Comparison of ENCODE assay signal across 8 cellular contexts in the genomic region with DNA sequence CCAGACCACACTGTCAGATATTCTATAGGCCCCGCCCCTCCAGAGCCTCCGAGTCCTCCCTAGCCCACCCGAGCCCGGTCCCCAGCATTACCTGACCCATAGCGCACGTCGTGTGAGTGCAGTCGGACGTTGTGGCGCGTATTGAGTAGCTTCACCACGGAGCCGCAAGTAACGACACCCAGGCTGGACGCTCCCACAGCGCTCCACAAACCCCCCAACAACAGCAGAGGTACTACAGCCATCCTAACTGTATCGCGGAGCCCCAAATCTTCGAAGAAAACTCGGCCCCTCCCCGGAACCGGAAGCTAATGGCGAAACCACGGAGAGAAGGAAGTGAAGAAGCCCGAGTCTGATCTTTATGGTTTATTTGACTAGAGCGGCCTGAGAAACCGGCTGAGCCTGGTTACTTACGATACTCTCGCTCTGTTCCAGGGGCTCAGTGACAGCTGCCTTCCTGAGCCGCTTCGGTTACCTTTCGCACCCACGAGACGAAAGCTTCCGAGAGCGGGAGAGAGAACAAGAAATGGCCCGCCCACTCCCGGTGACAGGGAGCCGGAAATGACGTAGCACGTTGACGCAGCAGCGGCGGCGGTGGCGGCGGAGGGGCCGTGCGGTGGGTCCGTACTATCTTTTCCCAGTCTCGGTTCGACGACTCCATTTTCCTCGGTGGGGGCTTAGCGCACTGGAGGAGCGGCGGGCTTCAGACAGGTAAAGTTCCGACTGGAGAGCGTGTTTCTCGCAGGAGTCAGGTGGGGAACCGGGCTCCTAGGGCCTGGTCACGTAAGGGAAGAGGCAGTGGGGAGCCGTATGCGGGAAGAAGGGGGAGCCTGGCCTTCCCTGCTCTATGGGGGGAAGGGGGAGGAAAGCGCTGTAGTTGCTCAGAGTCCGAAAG. TPM values are rescaled to one million over a fixed set of nuclear protein-coding genes. Genes with fewer than 3 reads are reported as not detected.
A peak's percentile ranks its signal among the peaks of the same experiment; 100 is the strongest.
DNase-seq lines count a peak whose midpoint lies in the region; ATAC-seq and TF ChIP-seq lines count a peak whose summit lies in the region.

A gene with protein sequence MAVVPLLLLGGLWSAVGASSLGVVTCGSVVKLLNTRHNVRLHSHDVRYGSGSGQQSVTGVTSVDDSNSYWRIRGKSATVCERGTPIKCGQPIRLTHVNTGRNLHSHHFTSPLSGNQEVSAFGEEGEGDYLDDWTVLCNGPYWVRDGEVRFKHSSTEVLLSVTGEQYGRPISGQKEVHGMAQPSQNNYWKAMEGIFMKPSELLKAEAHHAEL (minus strand): TSS at position 272 of the 892 bp plus-strand sequence. CDS start 30 bp downstream, at position 242.
TSS of gene SUPT6H (plus strand) at position 571 of the 892 bp plus-strand sequence. CDS start 11,197 bp downstream, outside the sequence.

- intact Hi-C loops in PC-9 (cut with micrococcal nuclease; ENCODE audit: unreplicated experiment) = loop anchor here (2.0 kb wide), 1 partner anchor 15 kb away; no protein-coding TSS in a partner anchor

- H3K27me3 ChIP-seq in PC-9 (ENCODE audit: insufficient read depth, low read depth) (no peaks in the 10 kb centered on the region), muscle layer of colon (ENCODE audit: control insufficient read depth in 1 of 2, insufficient read depth in 2 of 2, low read length in 2 of 2) (no peaks in the 10 kb centered on the region)

- DNase-seq in DMS53 treated with DMSO at 0.1 percent for 48 hours (lab: John Stamatoyannopoulos, UW; ENCODE audit: unreplicated experiment) = peak; percentile 70
- DNase-seq in KBM-7 = peak; percentile 95
- DNase-seq in PC-9 = peak; percentile 79 to 84
- DNase-seq in activated T-cell treated with anti-CD3 and anti-CD28 coated beads, Interleukin-2, amount 50 U/mL, for 1 hour = peak; percentile 96
- peak; percentile 95 to 97 for DNase-seq in erythroblast (lab: John Stamatoyannopoulos, UW)
- peak; percentile 98 for DNase-seq in stimulated activated CD8-positive, alpha-beta memory T cell treated with anti-CD3 and anti-CD28 coated beads, Interleukin-7, amount 100 ng/mL, for 24 hours (ENCODE audit: low read depth)

- H3K4me3 ChIP-seq in PC-9 (peak within 1 kb of the TSS; percentile 80), muscle layer of colon (ENCODE audit: low read depth in 1 of 2, low read length in 2 of 2) (peak within 1 kb of the TSS; percentile 73 to 92)

- in situ Hi-C loops in KBM-7 (cut with MboI; ENCODE audit: low pct_unique_long_range_greater_than_20kb, low sequenced_read_pairs) = no loop called here

- ATAC-seq in GM21619 (IDR thresholded peaks at IDR 0.05; ENCODE audit: unreplicated experiment) = peak; percentile 77

- H3K4me1 ChIP-seq in PC-9 (replicated peaks; ENCODE audit: insufficient read depth) = peaks cover 17% of the 10 kb centered on the region
- peaks cover 31% of the 10 kb centered on the region for H3K4me1 ChIP-seq in muscle layer of colon (ENCODE audit: insufficient read depth, low read length)

- H3K4me2 ChIP-seq in PC-9 = peak within 1 kb of the TSS; percentile 99

- H3K36me3 ChIP-seq in PC-9 (ENCODE audit: low read depth) = peaks cover 4% of the 10 kb centered on the region; the same call in 1 of the 2 replicates
- H3K36me3 ChIP-seq in muscle layer of colon (ENCODE audit: insufficient read depth, low read length) = peaks cover 3% of the 10 kb centered on the region

- CTCF ChIA-PET in PC-9 (lab: Charles Lee) = interaction anchor here (0.5 to 1.0 kb wide), 3 partner anchors 12 to 135 kb away, joined by 3 to 7 read pairs (median 3); no protein-coding TSS in a partner anchor

- peak within 1 kb of the TSS; percentile 98 for H3K9ac ChIP-seq in muscle layer of colon (ENCODE audit: low read length)

- H4K20me1 ChIP-seq in PC-9 (ENCODE audit: insufficient read depth) = peaks cover 27% of the 10 kb centered on the region

- no peaks in the 10 kb centered on the region for H3K9me3 ChIP-seq in PC-9 (ENCODE audit: insufficient read depth, low read depth)
- no peaks in the 10 kb centered on the region for H3K9me3 ChIP-seq in muscle layer of colon (ENCODE audit: low read length)

- peak within 1 kb of the TSS; percentile 92 for H2AFZ ChIP-seq in PC-9

- BruUV-seq in PC-9 (replicated peaks; lab: Mats Ljungman, UMichigan) = no TSS peak

- TF ChIP-seq CTCF in PC-9 (conservative IDR thresholded peaks at IDR 0.05) = no peak

- TF ChIP-seq POLR2A in erythroblast (IDR thresholded peaks at IDR 0.05; ENCODE audit: low read length) = peak; percentile 91

- no peaks in the 10 kb centered on the region for H3K9me2 ChIP-seq in PC-9 (ENCODE audit: insufficient read depth)

- H3K79me2 ChIP-seq in PC-9 (ENCODE audit: low read depth) = peaks cover 76% of the 10 kb centered on the region

- peaks cover 6% of the 10 kb centered on the region; the same call in 1 of the 2 replicates for H3F3A ChIP-seq in PC-9 (ENCODE audit: insufficient read depth, low read depth)

- POLR2A ChIA-PET in PC-9 (lab: Charles Lee; ENCODE audit: unreplicated experiment) = interaction anchor here (0.7 kb wide), 3 partner anchors 81 to 290 kb away, joined by 3 to 5 read pairs (median 4); no protein-coding TSS in a partner anchor

- peak within 1 kb of the TSS; percentile 78 for H3K27ac ChIP-seq in PC-9
- H3K27ac ChIP-seq in muscle layer of colon (ENCODE audit: low read depth, low read length) = peak within 1 kb of the TSS; percentile 96

RNA-seq across cellular contexts. Expression of the first gene that starts in this region (rescaled TPM):
- 38.9 and 43.7 TPM in 2 replicates for total RNA-seq in PC-9 (2021)

RNA-seq across cellular contexts. Expression of gene SUPT6H, which starts in this region (rescaled TPM):
- 46.7 and 63.3 TPM in 2 replicates for total RNA-seq in PC-9 (2021)

Comparison
In these comparisons a context has a peak if more than half of its experiments do, and no peak if none do; other contexts are left out.
1. Peak in every context shown above with its lines: DNase-seq, ATAC-seq, H3K4me3 ChIP-seq and H3K27ac ChIP-seq.